In genomic region chrX:46374371-46374770, GRCh38 we compare ENCODE assay signal across 23 cellular contexts.
A peak's percentile ranks its signal among the peaks of the same experiment; 100 is the strongest.
DNase-seq lines count a peak whose midpoint lies in the region; ATAC-seq and TF ChIP-seq lines count a peak whose summit lies in the region.
"Had no signal": no experiment of that assay in that cellular context is flagged by ENCODE, and none has a peak within 500 bp of the region (broad histone marks: within the 10 kb centered on the region; RNA-seq: fewer than 3 reads in every experiment).

No MANE protein-coding gene starts in this region.

- no peak for TF ChIP-seq POLR2A in breast epithelium (IDR thresholded peaks at IDR 0.05)

- H3K27ac ChIP-seq in breast epithelium (no peak overlapping the region), Panc1 (ENCODE audit: low read length) (peak overlapping the region; percentile 81; the same call in 1 of the 2 replicates), mesenchymal stem cell (ENCODE audit: low read length, poor library complexity, severe bottlenecking) (no peak overlapping the region), brain microvascular endothelial cell (no peak overlapping the region)

- no peak overlapping the region for H2BK120ac ChIP-seq in mesenchymal stem cell (ENCODE audit: low read depth, low read length)

- H2AK5ac ChIP-seq in mesenchymal stem cell (ENCODE audit: low read length, severe bottlenecking) = no peak overlapping the region

- H3K14ac ChIP-seq in mesenchymal stem cell (ENCODE audit: low read length in 2 of 2) = no peak overlapping the region

- no peak overlapping the region for H3K4me2 ChIP-seq in mesenchymal stem cell (ENCODE audit: low read length, poor library complexity, severe bottlenecking)

- H3K4me1 ChIP-seq in breast epithelium (no peaks in the 10 kb centered on the region), Panc1 (ENCODE audit: control insufficient read depth, insufficient read depth, low read length) (peaks cover 14% of the 10 kb centered on the region), mesenchymal stem cell (ENCODE audit: control insufficient read depth, insufficient read depth, low read depth, low read length) (peaks cover 2% of the 10 kb centered on the region)

- CTCF ChIA-PET in MCF 10A (lab: Yijun Ruan, JAX) = interaction anchor here (1.5 to 3.2 kb wide), 2 partner anchors 572 to 1050 kb away, joined by 3 to 20 read pairs; no protein-coding TSS in a partner anchor
- CTCF ChIA-PET in Panc1 (lab: Charles Lee) = no interaction called here

- DNase-seq in MCF 10A (ENCODE audit: unreplicated experiment) = no peak
- no peak for DNase-seq in breast epithelium (ENCODE audit: low spot score in 2 of 2)
- no peak for DNase-seq in Panc1 (ENCODE audit: low read depth, low spot score)
- peak; percentile 53 for DNase-seq in epithelial cell of esophagus (ENCODE audit: low read depth)
- DNase-seq in mesenchymal stem cell = peak; percentile 2
- no peak for DNase-seq in HK-2 (ENCODE audit: unreplicated experiment)
- DNase-seq in brain microvascular endothelial cell = no peak
- no peak for DNase-seq in cerebellum (ENCODE audit: low spot score)
- DNase-seq: 8988T; EL; GF-D8; HFFc6; MM.1S; NCI-H1048; NCI-H1417 treated with DMSO at 0.1 percent for 48 hours; NCI-H1930; NCI-H2227 treated with DMSO at 0.1 percent for 48 hours; NCI-H510A treated with DMSO at 0.1 percent for 48 hours; NCI-H774; NK-92 treated with Interleukin-12 subunit alpha and Interleukin-12 subunit beta, amount 100 ng/mL, for 24 hours had no signal

- H2BK15ac ChIP-seq in mesenchymal stem cell (ENCODE audit: low read depth, poor library complexity, severe bottlenecking) = no peak overlapping the region

- no peak overlapping the region for H3K4me3 Mint-ChIP-seq in MCF 10A (ENCODE audit: unreplicated experiment)
- H3K4me3 Mint-ChIP-seq: B cell, CD14-positive monocyte, HFFc6 had no signal

- BruUV-seq in MCF 10A (replicated peaks; lab: Mats Ljungman, UMichigan) (no TSS peak), Panc1 (replicated peaks; lab: Mats Ljungman, UMichigan) (no TSS peak)

- no peak overlapping the region for H3K18ac ChIP-seq in mesenchymal stem cell (ENCODE audit: low read depth in 1 of 2, low read length in 2 of 2)

- H4K91ac ChIP-seq in mesenchymal stem cell (ENCODE audit: low read length) = no peak overlapping the region

- POLR2A ChIA-PET in MCF 10A (lab: Yijun Ruan, JAX) = interaction anchor here (0.7 to 3.0 kb wide), 5 partner anchors 114 to 550 kb away, joined by 3 to 10 read pairs (median 5); no protein-coding TSS in a partner anchor
- POLR2A ChIA-PET in Panc1 (lab: Charles Lee) = no interaction called here

- intact Hi-C loops in MCF 10A (cut with micrococcal nuclease) = no loop called here
- intact Hi-C loops in breast epithelium (cut with DNase I; ENCODE audit: low total_unique reads) = loop anchor here (2.0 kb wide), 1 partner anchor 38 kb away; no protein-coding TSS in a partner anchor
- intact Hi-C loops in Panc1 (cut with micrococcal nuclease; ENCODE audit: unreplicated experiment) = loop anchor here (10.0 kb wide), 2 partner anchors 50 to 550 kb away; no protein-coding TSS in a partner anchor

- no peak for TF ChIP-seq CTCF in MCF 10A (IDR thresholded peaks at IDR 0.05; ENCODE audit: unreplicated experiment)
- TF ChIP-seq CTCF in breast epithelium (IDR thresholded peaks at IDR 0.05) = no peak
- no peak for TF ChIP-seq CTCF in Panc1 (IDR thresholded peaks at IDR 0.05)
- TF ChIP-seq CTCF in epithelial cell of esophagus (IDR thresholded peaks at IDR 0.05; ENCODE audit: insufficient read depth, low read depth, low read length, missing control alignments) = no peak
- no peak for TF ChIP-seq CTCF in brain microvascular endothelial cell (IDR thresholded peaks at IDR 0.05; ENCODE audit: low read depth, low read length, missing control alignments)

- H3K23ac ChIP-seq in mesenchymal stem cell (ENCODE audit: low read length in 2 of 2) = no peak overlapping the region

- no peaks in the 10 kb centered on the region for H3K79me1 ChIP-seq in mesenchymal stem cell (replicated peaks; ENCODE audit: low read length, poor library complexity, severe bottlenecking)

- H3K27me3 ChIP-seq in breast epithelium (peaks cover 0 to 17% of the 10 kb centered on the region in 2 donors), Panc1 (ENCODE audit: control insufficient read depth, insufficient read depth, low read length) (no peaks in the 10 kb centered on the region), mesenchymal stem cell (ENCODE audit: control insufficient read depth in 1 of 2, insufficient read depth in 1 of 2, low read length in 2 of 2) (peaks cover 0 to 28% of the 10 kb centered on the region in 2 experiments), brain microvascular endothelial cell (replicated peaks) (no peaks in the 10 kb centered on the region)

- no peak overlapping the region for H2BK5ac ChIP-seq in mesenchymal stem cell (ENCODE audit: low read depth, low read length, poor library complexity, severe bottlenecking)

- no peak overlapping the region for H4K8ac ChIP-seq in mesenchymal stem cell (ENCODE audit: low read length)

- H3K27me3 Mint-ChIP-seq in MCF 10A (ENCODE audit: insufficient read depth, unreplicated experiment) = peaks cover 58% of the 10 kb centered on the region

- no peak overlapping the region for H3K9ac ChIP-seq in mesenchymal stem cell (ENCODE audit: low read length)

- peak overlapping the region; percentile 18 for H3K27ac Mint-ChIP-seq in MCF 10A (ENCODE audit: low read depth, unreplicated experiment)
- H3K27ac Mint-ChIP-seq: B cell, CD14-positive monocyte, HFFc6 had no signal

- H3K36me3 ChIP-seq in breast epithelium = no peaks in the 10 kb centered on the region
- H3K36me3 ChIP-seq in Panc1 (ENCODE audit: control insufficient read depth, insufficient read depth, low read length) = no peaks in the 10 kb centered on the region
- no peaks in the 10 kb centered on the region for H3K36me3 ChIP-seq in mesenchymal stem cell (ENCODE audit: control insufficient read depth in 1 of 2, insufficient read depth in 2 of 2, low read depth in 1 of 2, low read length in 2 of 2)
- no peaks in the 10 kb centered on the region for H3K36me3 ChIP-seq in brain microvascular endothelial cell (replicated peaks)

- H3K4me3 ChIP-seq in breast epithelium = no peak overlapping the region
- no peak overlapping the region for H3K4me3 ChIP-seq in Panc1 (ENCODE audit: low read depth in 2 of 2, low read length in 2 of 2)
- H3K4me3 ChIP-seq in epithelial cell of esophagus (ENCODE audit: low read length) = no peak overlapping the region
- H3K4me3 ChIP-seq in mesenchymal stem cell (ENCODE audit: insufficient read depth in 1 of 2, low read depth in 1 of 2, low read length in 2 of 2) = no peak overlapping the region
- no peak overlapping the region for H3K4me3 ChIP-seq in brain microvascular endothelial cell (ENCODE audit: low read depth, low read length)
- H3K4me3 ChIP-seq: K562 had no signal

- H3K9me3 ChIP-seq in breast epithelium = no peaks in the 10 kb centered on the region
- no peaks in the 10 kb centered on the region for H3K9me3 ChIP-seq in Panc1 (ENCODE audit: control insufficient read depth, insufficient read depth, low read depth, low read length)
- H3K9me3 ChIP-seq in mesenchymal stem cell (ENCODE audit: control insufficient read depth, low read length) = no peaks in the 10 kb centered on the region

- H3K9me3 Mint-ChIP-seq in MCF 10A (ENCODE audit: unreplicated experiment) = peaks cover 7% of the 10 kb centered on the region
- H3K9me3 Mint-ChIP-seq: HFFc6 had no signal

- ATAC-seq in Panc1 = no peak
- ATAC-seq: K562 had no signal

- in situ Hi-C loops in Panc1 (cut with HindIII; ENCODE audit: low pct_unique_long_range_greater_than_20kb, low sequenced_read_pairs) = no loop called here
- in situ Hi-C loops in brain microvascular endothelial cell (cut with HindIII; ENCODE audit: low pct_ligation_motif_present, low sequenced_read_pairs) = no loop called here

- H3K4ac ChIP-seq in mesenchymal stem cell (ENCODE audit: low read depth in 1 of 2, low read length in 2 of 2) = no peak overlapping the region

- H2AFZ ChIP-seq in mesenchymal stem cell (ENCODE audit: low read depth, low read length) = no peak overlapping the region

- WGBS in mesenchymal stem cell = no CpG with 5 or more reads among the region's 1 CpG

- no peaks in the 10 kb centered on the region for H3K4me1 Mint-ChIP-seq in MCF 10A (ENCODE audit: insufficient read depth, unreplicated experiment)
- H3K4me1 Mint-ChIP-seq: B cell had no signal

- no peaks in the 10 kb centered on the region for H3K36me3 Mint-ChIP-seq in MCF 10A (ENCODE audit: insufficient read depth, unreplicated experiment)
- H3K36me3 Mint-ChIP-seq: CD14-positive monocyte had no signal

- no peak overlapping the region for H2BK12ac ChIP-seq in mesenchymal stem cell (ENCODE audit: low read length in 2 of 2)

Comparison
In these comparisons a context has a peak if more than half of its experiments do, and no peak if none do; other contexts are left out.
1. DNase-seq: peak in epithelial cell of esophagus (single experiment) and mesenchymal stem cell (single experiment); none in MCF 10A (single experiment), breast epithelium (0 of 2), Panc1 (single experiment), HK-2 (single experiment), brain microvascular endothelial cell (single experiment) and cerebellum (single experiment).